Comparison of ENCODE assay signal across 17 cellular contexts in genomic region chr20:22512911-22513489, GRCh38.
A peak's percentile ranks its signal among the peaks of the same experiment; 100 is the strongest.
DNase-seq lines count a peak whose midpoint lies in the region; TF ChIP-seq lines count a peak whose summit lies in the region.
"Had no signal": no experiment of that assay in that cellular context is flagged by ENCODE, and none has a peak within 500 bp of the region (broad histone marks: within the 10 kb centered on the region; RNA-seq: fewer than 3 reads in every experiment).

No MANE protein-coding gene starts in this region.

- no TSS peak for BruUV-seq in OCI-LY7 (replicated peaks; lab: Mats Ljungman, UMichigan)

- H3K36me3 ChIP-seq in colonic mucosa = no peaks in the 10 kb centered on the region
- H3K36me3 ChIP-seq in neural progenitor cell = no peaks in the 10 kb centered on the region
- H3K36me3 ChIP-seq in OCI-LY7 (ENCODE audit: insufficient read depth, low read length) = no peaks in the 10 kb centered on the region
- H3K36me3 ChIP-seq: BLaER1 treated with 17β-estradiol and CSF1 and Interleukin-3, amounts not matched to agents 10 nM and 100 nM; left ventricle myocardium inferior; tibial artery had no signal

- H3K36me3 Mint-ChIP-seq in neural progenitor cell = no peaks in the 10 kb centered on the region
- no peaks in the 10 kb centered on the region for H3K36me3 Mint-ChIP-seq in activated CD4-positive, alpha-beta T cell treated with anti-CD3 and anti-CD28 coated beads, Interleukin-2, amount 10 ng/mL, durations not matched to agents 7 days and 5 days (ENCODE audit: low read depth)
- H3K36me3 Mint-ChIP-seq: naive B cell had no signal

- POLR2A ChIA-PET in OCI-LY7 (lab: Charles Lee) = interaction anchor here (1.0 kb wide), 1 partner anchor 13 kb away, joined by 3 read pairs; no protein-coding TSS in a partner anchor
- POLR2A ChIA-PET in activated CD4-positive, alpha-beta T cell treated with anti-CD3 and anti-CD28 coated beads, Interleukin-2, amount 10 ng/mL, durations not matched to agents 7 days and 5 days (lab: Charles Lee) = no interaction called here

- H3K27ac Mint-ChIP-seq in neural progenitor cell = no peak overlapping the region
- H3K27ac Mint-ChIP-seq in activated CD4-positive, alpha-beta T cell treated with anti-CD3 and anti-CD28 coated beads, Interleukin-2, amount 10 ng/mL, durations not matched to agents 7 days and 5 days = no peak overlapping the region
- H3K27ac Mint-ChIP-seq: activated T-cell treated with anti-CD3 and anti-CD28 coated beads, Interleukin-2, amount 50 U/mL, for 24 hours; naive B cell had no signal

- no peak for TF ChIP-seq CTCF in colonic mucosa (IDR thresholded peaks at IDR 0.05)
- no peak for TF ChIP-seq CTCF in neural progenitor cell (IDR thresholded peaks at IDR 0.05)
- no peak for TF ChIP-seq CTCF in OCI-LY7 (conservative IDR thresholded peaks at IDR 0.05; ENCODE audit: low read length)

- H3K9ac ChIP-seq in colonic mucosa (ENCODE audit: low read depth in 2 of 2, low read length in 2 of 2) (peak overlapping the region in 1 of 2 donors; percentile 22), neural progenitor cell (no peak overlapping the region)
- H3K9ac ChIP-seq: BLaER1 treated with 17β-estradiol and CSF1 and Interleukin-3, amounts not matched to agents 10 nM and 100 nM had no signal

- H3K9me3 ChIP-seq in colonic mucosa (no peaks in the 10 kb centered on the region), neural progenitor cell (ENCODE audit: low read depth) (no peaks in the 10 kb centered on the region), OCI-LY7 (ENCODE audit: low read length) (no peaks in the 10 kb centered on the region)
- H3K9me3 ChIP-seq: BLaER1 treated with 17β-estradiol and CSF1 and Interleukin-3, amounts not matched to agents 10 nM and 100 nM; left ventricle myocardium inferior; tibial artery had no signal

- peak overlapping the region; percentile 12 for H3K27ac ChIP-seq in colonic mucosa
- no peak overlapping the region for H3K27ac ChIP-seq in neural progenitor cell
- H3K27ac ChIP-seq in OCI-LY7 (ENCODE audit: low read depth, low read length, poor library complexity, severe bottlenecking) = no peak overlapping the region
- H3K27ac ChIP-seq: BLaER1 treated with 17β-estradiol and CSF1 and Interleukin-3, amounts not matched to agents 10 nM and 100 nM; left ventricle myocardium inferior; tibial artery had no signal

- H3K4me1 Mint-ChIP-seq in neural progenitor cell = no peaks in the 10 kb centered on the region
- no peaks in the 10 kb centered on the region for H3K4me1 Mint-ChIP-seq in activated CD4-positive, alpha-beta T cell treated with anti-CD3 and anti-CD28 coated beads, Interleukin-2, amount 10 ng/mL, durations not matched to agents 7 days and 5 days
- H3K4me1 Mint-ChIP-seq: naive B cell had no signal

- H3K27me3 Mint-ChIP-seq in neural progenitor cell (ENCODE audit: insufficient read depth, low read depth) = peaks cover 13% of the 10 kb centered on the region
- no peaks in the 10 kb centered on the region for H3K27me3 Mint-ChIP-seq in activated CD4-positive, alpha-beta T cell treated with anti-CD3 and anti-CD28 coated beads, Interleukin-2, amount 10 ng/mL, durations not matched to agents 7 days and 5 days

- H3K4me1 ChIP-seq in colonic mucosa = no peaks in the 10 kb centered on the region
- H3K4me1 ChIP-seq in neural progenitor cell = peaks cover 22% of the 10 kb centered on the region
- H3K4me1 ChIP-seq in OCI-LY7 (ENCODE audit: insufficient read depth, low read length, poor library complexity, severe bottlenecking) = no peaks in the 10 kb centered on the region
- H3K4me1 ChIP-seq: BLaER1 treated with 17β-estradiol and CSF1 and Interleukin-3, amounts not matched to agents 10 nM and 100 nM; left ventricle myocardium inferior; tibial artery had no signal

- CTCF ChIA-PET in OCI-LY7 (lab: Charles Lee; ENCODE audit: unreplicated experiment) = no interaction called here
- CTCF ChIA-PET in activated CD4-positive, alpha-beta T cell treated with anti-CD3 and anti-CD28 coated beads, Interleukin-2, amount 10 ng/mL, durations not matched to agents 7 days and 5 days (lab: Charles Lee) = interaction anchor here (0.6 kb wide), 1 partner anchor 933 kb away, joined by 3 read pairs; no protein-coding TSS in a partner anchor

- no peak overlapping the region for H3K4me3 ChIP-seq in colonic mucosa
- no peak overlapping the region for H3K4me3 ChIP-seq in neural progenitor cell
- H3K4me3 ChIP-seq in OCI-LY7 (ENCODE audit: low read depth, low read length, poor library complexity, severe bottlenecking) = no peak overlapping the region
- H3K4me3 ChIP-seq: BLaER1 treated with 17β-estradiol and CSF1 and Interleukin-3, amounts not matched to agents 10 nM and 100 nM; left ventricle myocardium inferior; tibial artery had no signal

- peaks cover 11% of the 10 kb centered on the region for H3F3A ChIP-seq in neural progenitor cell (ENCODE audit: low read depth)

- H2AFZ ChIP-seq in neural progenitor cell (replicated peaks) (peak overlapping the region; percentile 92), OCI-LY7 (ENCODE audit: low read length) (no peak overlapping the region)

- no peaks in the 10 kb centered on the region for H3K9me3 Mint-ChIP-seq in neural progenitor cell
- H3K9me3 Mint-ChIP-seq in activated CD4-positive, alpha-beta T cell treated with anti-CD3 and anti-CD28 coated beads, Interleukin-2, amount 10 ng/mL, durations not matched to agents 7 days and 5 days = no peaks in the 10 kb centered on the region
- H3K9me3 Mint-ChIP-seq: activated T-cell treated with anti-CD3 and anti-CD28 coated beads, Interleukin-2, amount 50 U/mL, for 24 hours had no signal

- no peaks in the 10 kb centered on the region for H3K27me3 ChIP-seq in colonic mucosa
- no peaks in the 10 kb centered on the region for H3K27me3 ChIP-seq in neural progenitor cell
- H3K27me3 ChIP-seq: BLaER1 treated with 17β-estradiol and CSF1 and Interleukin-3, amounts not matched to agents 10 nM and 100 nM; tibial artery had no signal

- H4K20me1 ChIP-seq in neural progenitor cell (ENCODE audit: low read depth) = no peaks in the 10 kb centered on the region
- no peaks in the 10 kb centered on the region for H4K20me1 ChIP-seq in OCI-LY7 (ENCODE audit: insufficient read depth, low read length)
- H4K20me1 ChIP-seq: BLaER1 treated with 17β-estradiol and CSF1 and Interleukin-3, amounts not matched to agents 10 nM and 100 nM had no signal

- no peak overlapping the region for H3K4me3 Mint-ChIP-seq in neural progenitor cell
- H3K4me3 Mint-ChIP-seq in activated CD4-positive, alpha-beta T cell treated with anti-CD3 and anti-CD28 coated beads, Interleukin-2, amount 10 ng/mL, durations not matched to agents 7 days and 5 days = no peak overlapping the region
- H3K4me3 Mint-ChIP-seq: activated T-cell treated with anti-CD3 and anti-CD28 coated beads, Interleukin-2, amount 50 U/mL, for 24 hours had no signal

- H3K79me2 ChIP-seq in neural progenitor cell (ENCODE audit: low read depth) = no peaks in the 10 kb centered on the region
- H3K79me2 ChIP-seq in OCI-LY7 (ENCODE audit: insufficient read depth, low read depth, low read length) = no peaks in the 10 kb centered on the region

- peak overlapping the region; percentile 59 for H3K4me2 ChIP-seq in neural progenitor cell
- H3K4me2 ChIP-seq in OCI-LY7 (ENCODE audit: low read length) = no peak overlapping the region
- H3K4me2 ChIP-seq: BLaER1 treated with 17β-estradiol and CSF1 and Interleukin-3, amounts not matched to agents 10 nM and 100 nM had no signal

- H3K9me2 ChIP-seq in OCI-LY7 (ENCODE audit: insufficient read depth, low read length) = no peaks in the 10 kb centered on the region

- intact Hi-C loops in colonic mucosa (cut with DNase I) = no loop called here
- intact Hi-C loops in OCI-LY7 (cut with micrococcal nuclease; ENCODE audit: unreplicated experiment) = no loop called here

- DNase-seq in DMS53 treated with DMSO at 0.1 percent for 48 hours (lab: John Stamatoyannopoulos, UW; ENCODE audit: unreplicated experiment) (peak; percentile 72), NCI-H69 (lab: John Stamatoyannopoulos, UW) (peak; percentile 65), colonic mucosa (no peak), neural progenitor cell (ENCODE audit: low spot score) (no peak), OCI-LY7 (ENCODE audit: low spot score) (no peak)
- no peak for DNase-seq in activated CD4-positive, alpha-beta T cell treated with anti-CD3 and anti-CD28 coated beads, Interleukin-2, amount 10 ng/mL, durations not matched to agents 7 days and 5 days
- DNase-seq in stimulated activated CD4-positive, alpha-beta T cell treated with anti-CD3 and anti-CD28 coated beads, Interleukin-15, amount 100 ng/mL, for 24 hours = no peak
- DNase-seq: activated CD4-positive, alpha-beta T cell treated with anti-CD3 and anti-CD28 coated beads for 48 hours; activated gamma-delta T cell treated with Interleukin-2 at 50 U/mL for 16 hours; activated T-cell treated with anti-CD3 and anti-CD28 coated beads, Interleukin-2, amount 50 U/mL, for 24 hours; left ventricle myocardium inferior; naive B cell; NCI-H1694; NCI-H2171 treated with DMSO at 0.1 percent for 48 hours; nucleus accumbens; tibial artery had no signal

Comparison
In these comparisons a context has a peak if more than half of its experiments do, and no peak if none do; other contexts are left out.
1. DNase-seq: peak in DMS53 treated with DMSO at 0.1 percent for 48 hours (single experiment) and NCI-H69 (single experiment); none in colonic mucosa (single experiment), neural progenitor cell (single experiment), OCI-LY7 (single experiment), activated CD4-positive, alpha-beta T cell treated with anti-CD3 and anti-CD28 coated beads, Interleukin-2, amount 10 ng/mL, durations not matched to agents 7 days and 5 days (single experiment) and stimulated activated CD4-positive, alpha-beta T cell treated with anti-CD3 and anti-CD28 coated beads, Interleukin-15, amount 100 ng/mL, for 24 hours (single experiment).